2 cellular contexts compared by ENCODE assay signal in the genomic region with DNA sequence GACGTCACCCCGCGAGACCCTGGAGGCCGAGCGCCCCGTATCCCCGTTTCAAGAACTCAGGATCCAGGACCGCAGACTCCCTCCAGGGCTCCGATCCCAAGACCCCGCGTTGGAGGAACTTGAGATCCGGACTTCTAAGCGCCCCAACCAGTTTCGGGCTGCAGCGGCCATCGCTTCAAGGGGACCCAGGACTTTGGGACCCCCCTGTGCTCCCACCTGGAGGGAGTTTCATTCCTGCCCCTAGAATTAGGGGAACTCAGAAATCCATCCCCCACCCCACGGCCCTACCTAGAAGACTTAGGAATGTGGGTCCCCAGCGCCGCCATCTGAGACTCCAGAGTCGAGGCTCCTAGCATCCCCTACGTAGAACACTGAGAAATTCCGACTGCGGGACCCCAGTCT.
TF ChIP-seq lines count a peak whose summit lies in the region.

No MANE protein-coding gene starts in this region.

TF ChIP-seq in A549, 52 proteins besides CTCF, POLR2A, EP300 and RAD21:
- no peak for TF ChIP-seq ZSCAN20 (CRISPR knock-in tag; IDR thresholded peaks at IDR 0.05)
- TF ChIP-seq HMGXB4 (CRISPR knock-in tag; IDR thresholded peaks at IDR 0.05; ENCODE audit: borderline replicate concordance), result 0 out of 2 replicates have a peak, but pooled peaks have one; percentile 4
- TF ChIP-seq SREBF2 (IDR thresholded peaks at IDR 0.05), result no peak; the same call in 1 of the 2 replicates
- peak; percentile 0 for TF ChIP-seq CHD2 (IDR thresholded peaks at IDR 0.05; ENCODE audit: low read length, partially characterized antibody)
- TF ChIP-seq FOSB (CRISPR knock-in tag; IDR thresholded peaks at IDR 0.05), result no peak
- 0 out of 2 replicates have a peak, but pooled peaks have one; percentile 50 for TF ChIP-seq KDM5A (IDR thresholded peaks at IDR 0.05)
- 0 out of 2 replicates have a peak, but pooled peaks have one; percentile 8 for TF ChIP-seq PHF8 (IDR thresholded peaks at IDR 0.05; ENCODE audit: borderline replicate concordance, low read depth)
- TF ChIP-seq CBX8 (IDR thresholded peaks at IDR 0.05), result no peak
- no peak for TF ChIP-seq BCL3 (IDR thresholded peaks at IDR 0.05)

TF ChIP-seq in IMR-90, 13 proteins besides CTCF, POLR2A, EP300 and RAD21:
- TF ChIP-seq FOS (IDR thresholded peaks at IDR 0.05; ENCODE audit: low read depth, low read length), result no peak
- TF ChIP-seq CEBPB (IDR thresholded peaks at IDR 0.05; ENCODE audit: low read depth, low read length), result no peak
- TF ChIP-seq, protein P1, sequence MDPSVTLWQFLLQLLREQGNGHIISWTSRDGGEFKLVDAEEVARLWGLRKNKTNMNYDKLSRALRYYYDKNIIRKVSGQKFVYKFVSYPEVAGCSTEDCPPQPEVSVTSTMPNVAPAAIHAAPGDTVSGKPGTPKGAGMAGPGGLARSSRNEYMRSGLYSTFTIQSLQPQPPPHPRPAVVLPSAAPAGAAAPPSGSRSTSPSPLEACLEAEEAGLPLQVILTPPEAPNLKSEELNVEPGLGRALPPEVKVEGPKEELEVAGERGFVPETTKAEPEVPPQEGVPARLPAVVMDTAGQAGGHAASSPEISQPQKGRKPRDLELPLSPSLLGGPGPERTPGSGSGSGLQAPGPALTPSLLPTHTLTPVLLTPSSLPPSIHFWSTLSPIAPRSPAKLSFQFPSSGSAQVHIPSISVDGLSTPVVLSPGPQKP (IDR thresholded peaks at IDR 0.05; ENCODE audit: borderline replicate concordance, low read depth, low read length), result no peak
- TF ChIP-seq MAZ (IDR thresholded peaks at IDR 0.05; ENCODE audit: borderline replicate concordance, low read depth, low read length), result no peak
- TF ChIP-seq MXI1 (IDR thresholded peaks at IDR 0.05; ENCODE audit: borderline replicate concordance, low read depth, low read length), result no peak
- TF ChIP-seq CHD1 (IDR thresholded peaks at IDR 0.05; ENCODE audit: low read depth, low read length), result no peak; the same call in 1 of the 2 replicates
